20 cellular contexts compared by ENCODE assay signal in the genomic region with DNA sequence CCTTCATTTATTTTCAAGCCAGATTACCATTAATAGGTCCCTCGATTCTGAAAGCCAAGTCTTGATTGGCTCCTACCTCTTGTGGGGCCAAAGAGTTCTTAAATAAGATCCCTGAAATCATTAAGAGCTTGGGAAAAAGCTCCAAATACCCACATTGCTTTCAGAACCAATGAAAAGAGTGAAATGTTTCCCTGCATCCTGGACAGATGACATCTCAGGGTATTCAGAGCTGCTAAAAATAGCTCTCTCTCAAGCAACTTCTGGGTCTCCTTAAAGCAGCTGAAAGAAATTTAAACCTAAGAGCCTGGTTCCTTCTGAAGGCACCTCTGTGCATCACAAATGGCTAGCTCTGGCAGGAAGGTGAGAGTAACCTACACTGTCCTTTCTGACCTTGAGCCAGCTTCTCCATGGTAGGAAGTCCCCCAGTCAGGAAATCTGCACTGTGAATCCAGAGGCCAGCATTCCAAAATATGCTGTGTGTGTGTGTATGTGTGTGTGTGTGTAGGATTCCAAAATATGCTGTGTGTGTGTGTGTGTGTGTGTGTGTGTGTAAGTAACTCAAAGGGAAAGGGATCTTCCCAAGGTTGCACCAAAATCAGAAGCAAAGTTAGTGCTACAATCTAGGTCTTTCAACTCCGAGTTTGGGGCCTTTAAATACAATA. TPM values are rescaled to one million over a fixed set of nuclear protein-coding genes. Genes with fewer than 3 reads are reported as not detected.
A peak's percentile ranks its signal among the peaks of the same experiment; 100 is the strongest.
DNase-seq lines count a peak whose midpoint lies in the region; ATAC-seq and TF ChIP-seq lines count a peak whose summit lies in the region.
"Had no signal": no experiment of that assay in that cellular context is flagged by ENCODE, and none has a peak within 500 bp of the region (broad histone marks: within the 10 kb centered on the region; RNA-seq: fewer than 3 reads in every experiment).

No MANE protein-coding gene starts in this region.

- H3K4me1 Mint-ChIP-seq in GM23338 = peaks cover 11% of the 10 kb centered on the region
- H3K4me1 Mint-ChIP-seq in type B pancreatic cell (ENCODE audit: unreplicated experiment) = peaks cover 6% of the 10 kb centered on the region

- no peak for TF ChIP-seq POLR2A in right lobe of liver (IDR thresholded peaks at IDR 0.05)

- H3K4me3 ChIP-seq in GM23338 (no peak overlapping the region), astrocyte of the spinal cord (ENCODE audit: low read depth, low read length) (no peak overlapping the region), fibroblast of pulmonary artery (replicated peaks; ENCODE audit: low read depth, low read length) (no peak overlapping the region), colonic mucosa (no peak overlapping the region), right lobe of liver (no peak overlapping the region)
- H3K4me3 ChIP-seq: breast epithelium had no signal

- no peaks in the 10 kb centered on the region for H3F3A ChIP-seq in GM23338 (replicated peaks; ENCODE audit: low read depth)

- H3K9me3 Mint-ChIP-seq in GM23338 = no peaks in the 10 kb centered on the region
- no peaks in the 10 kb centered on the region for H3K9me3 Mint-ChIP-seq in type B pancreatic cell
- H3K9me3 Mint-ChIP-seq: activated naive CD4-positive, alpha-beta T cell treated with anti-CD3 and anti-CD28 coated beads, Interleukin-2, amount 50 U/mL, for 72 hours; effector memory CD8-positive, alpha-beta T cell had no signal

- 64% methylated on average over 2 of the region's 2 CpGs for WGBS in right lobe of liver (ENCODE audit: insufficient coverage, low coverage, low lambda C conversion rate, missing lambda C conversion rate)

- no peaks in the 10 kb centered on the region for H3K9me3 ChIP-seq in colonic mucosa
- no peaks in the 10 kb centered on the region for H3K9me3 ChIP-seq in right lobe of liver
- H3K9me3 ChIP-seq: breast epithelium had no signal

- no peaks in the 10 kb centered on the region for H3K36me3 ChIP-seq in GM23338 (ENCODE audit: insufficient read depth)
- H3K36me3 ChIP-seq in colonic mucosa = no peaks in the 10 kb centered on the region
- H3K36me3 ChIP-seq in right lobe of liver = no peaks in the 10 kb centered on the region
- H3K36me3 ChIP-seq: breast epithelium had no signal

- no peaks in the 10 kb centered on the region; the same call in 1 of the 2 replicates for H4K20me1 ChIP-seq in GM23338 (replicated peaks; ENCODE audit: insufficient read depth)

- in situ Hi-C loops in astrocyte of the spinal cord (cut with HindIII; ENCODE audit: low sequenced_read_pairs) = loop anchor here (10.0 kb wide), 1 partner anchor 168 kb away; a partner anchor contains a TSS

- no peak overlapping the region for H3K9ac ChIP-seq in colonic mucosa (ENCODE audit: low read depth in 2 of 2, low read length in 2 of 2)

- ATAC-seq in GM23338 (no peak; the same call in 2 of the 3 replicates), right lobe of liver (no peak), GM21367 (IDR thresholded peaks at IDR 0.05; ENCODE audit: unreplicated experiment) (no peak)
- ATAC-seq: activated naive CD4-positive, alpha-beta T cell treated with anti-CD3 and anti-CD28 coated beads, Interleukin-2, amount 50 U/mL, for 72 hours; effector memory CD8-positive, alpha-beta T cell; HCT116 had no signal

- no peaks in the 10 kb centered on the region for H3K79me2 ChIP-seq in GM23338 (replicated peaks; ENCODE audit: insufficient read depth)

- peaks cover 1% of the 10 kb centered on the region for H3K27me3 Mint-ChIP-seq in GM23338 (ENCODE audit: insufficient read depth, low read depth, poor library complexity)
- no peaks in the 10 kb centered on the region for H3K27me3 Mint-ChIP-seq in type B pancreatic cell
- H3K27me3 Mint-ChIP-seq: B cell; effector memory CD8-positive, alpha-beta T cell had no signal

- H3K36me3 Mint-ChIP-seq in GM23338 (ENCODE audit: low read depth) = no peaks in the 10 kb centered on the region
- H3K36me3 Mint-ChIP-seq in type B pancreatic cell = peaks cover 9% of the 10 kb centered on the region
- H3K36me3 Mint-ChIP-seq: activated naive CD4-positive, alpha-beta T cell treated with anti-CD3 and anti-CD28 coated beads, Interleukin-2, amount 50 U/mL, for 72 hours had no signal

- H3K4me2 ChIP-seq in GM23338 = no peak overlapping the region

- DNase-seq in GM23338 (ENCODE audit: low spot score) (no peak), astrocyte of the spinal cord (ENCODE audit: low read depth, low spot score) (peak; percentile 19), fibroblast of pulmonary artery (ENCODE audit: low read depth) (peak; percentile 37), pons (ENCODE audit: low spot score) (peak; percentile 50), colonic mucosa (no peak), type B pancreatic cell (ENCODE audit: extremely low spot score, unreplicated experiment) (no peak), right lobe of liver (no peak)
- DNase-seq: activated CD4-positive, alpha-beta T cell treated with anti-CD3 and anti-CD28 coated beads, Interleukin-2, amount 50 U/mL, for 48 hours; activated T-cell treated with anti-CD3 and anti-CD28 coated beads, Interleukin-2, amount 50 U/mL, for 48 hours; effector memory CD8-positive, alpha-beta T cell; kidney; MV-4-11; NCI-H510A treated with DMSO at 0.1 percent for 48 hours; small intestine; stimulated activated CD4-positive, alpha-beta T cell treated with anti-CD3 and anti-CD28 coated beads, Interleukin-4, amount 100 ng/mL, for 4 hours had no signal

- H3K9me2 ChIP-seq in GM23338 (ENCODE audit: insufficient read depth) = no peaks in the 10 kb centered on the region

- TF ChIP-seq CTCF in GM23338 (conservative IDR thresholded peaks at IDR 0.05; ENCODE audit: low read depth in 2 of 2) = no peak
- TF ChIP-seq CTCF in astrocyte of the spinal cord (IDR thresholded peaks at IDR 0.05; ENCODE audit: low read depth, low read length) = no peak
- no peak for TF ChIP-seq CTCF in fibroblast of pulmonary artery (IDR thresholded peaks at IDR 0.05; ENCODE audit: low read length, missing control alignments)
- no peak for TF ChIP-seq CTCF in colonic mucosa (IDR thresholded peaks at IDR 0.05)
- no peak for TF ChIP-seq CTCF in type B pancreatic cell (conservative IDR thresholded peaks at IDR 0.05)
- TF ChIP-seq CTCF in right lobe of liver (IDR thresholded peaks at IDR 0.05) = no peak

- no peak overlapping the region for H2AFZ ChIP-seq in GM23338

- intact Hi-C loops in colonic mucosa (cut with DNase I) (no loop called here), right lobe of liver (cut with DNase I) (no loop called here)

- peak overlapping the region; percentile 33; the same call in 1 of the 2 replicates for H3K27ac ChIP-seq in GM23338 (ENCODE audit: low read depth)
- H3K27ac ChIP-seq in colonic mucosa = no peak overlapping the region
- no peak overlapping the region for H3K27ac ChIP-seq in right lobe of liver
- H3K27ac ChIP-seq: breast epithelium had no signal

- H3K27ac Mint-ChIP-seq in GM23338 (0 out of 2 replicates have a peak overlapping the region, but pooled peaks have one; percentile 11), type B pancreatic cell (no peak overlapping the region)
- H3K27ac Mint-ChIP-seq: activated naive CD4-positive, alpha-beta T cell treated with anti-CD3 and anti-CD28 coated beads, Interleukin-2, amount 50 U/mL, for 72 hours; B cell; effector memory CD8-positive, alpha-beta T cell had no signal

- no peaks in the 10 kb centered on the region for H3K27me3 ChIP-seq in GM23338 (ENCODE audit: insufficient read depth)
- H3K27me3 ChIP-seq in colonic mucosa = no peaks in the 10 kb centered on the region
- no peaks in the 10 kb centered on the region for H3K27me3 ChIP-seq in right lobe of liver
- H3K27me3 ChIP-seq: breast epithelium had no signal

- H3K4me3 Mint-ChIP-seq in GM23338 (no peak overlapping the region), type B pancreatic cell (no peak overlapping the region)
- H3K4me3 Mint-ChIP-seq: B cell; effector memory CD8-positive, alpha-beta T cell had no signal

- H3K4me1 ChIP-seq in GM23338 (ENCODE audit: insufficient read depth) (peaks cover 6% of the 10 kb centered on the region), colonic mucosa (no peaks in the 10 kb centered on the region), right lobe of liver (no peaks in the 10 kb centered on the region)
- H3K4me1 ChIP-seq: breast epithelium had no signal

TF ChIP-seq in GM23338, 12 proteins besides CTCF, POLR2A, EP300 and RAD21 (continues in another document):
- TF ChIP-seq EZH2 (IDR thresholded peaks at IDR 0.05; ENCODE audit: low read depth, unreplicated experiment) = no peak
- TF ChIP-seq POLR2AphosphoS5 (IDR thresholded peaks at IDR 0.05; ENCODE audit: low read depth) = no peak
- TF ChIP-seq CREB1 (CRISPR knock-in tag; IDR thresholded peaks at IDR 0.05; ENCODE audit: low read depth) = no peak
- no peak for TF ChIP-seq ZNF114 (CRISPR knock-in tag; IDR thresholded peaks at IDR 0.05)
- no peak for TF ChIP-seq ZNF331 (CRISPR knock-in tag; IDR thresholded peaks at IDR 0.05; ENCODE audit: low read depth)
- TF ChIP-seq, protein P1, sequence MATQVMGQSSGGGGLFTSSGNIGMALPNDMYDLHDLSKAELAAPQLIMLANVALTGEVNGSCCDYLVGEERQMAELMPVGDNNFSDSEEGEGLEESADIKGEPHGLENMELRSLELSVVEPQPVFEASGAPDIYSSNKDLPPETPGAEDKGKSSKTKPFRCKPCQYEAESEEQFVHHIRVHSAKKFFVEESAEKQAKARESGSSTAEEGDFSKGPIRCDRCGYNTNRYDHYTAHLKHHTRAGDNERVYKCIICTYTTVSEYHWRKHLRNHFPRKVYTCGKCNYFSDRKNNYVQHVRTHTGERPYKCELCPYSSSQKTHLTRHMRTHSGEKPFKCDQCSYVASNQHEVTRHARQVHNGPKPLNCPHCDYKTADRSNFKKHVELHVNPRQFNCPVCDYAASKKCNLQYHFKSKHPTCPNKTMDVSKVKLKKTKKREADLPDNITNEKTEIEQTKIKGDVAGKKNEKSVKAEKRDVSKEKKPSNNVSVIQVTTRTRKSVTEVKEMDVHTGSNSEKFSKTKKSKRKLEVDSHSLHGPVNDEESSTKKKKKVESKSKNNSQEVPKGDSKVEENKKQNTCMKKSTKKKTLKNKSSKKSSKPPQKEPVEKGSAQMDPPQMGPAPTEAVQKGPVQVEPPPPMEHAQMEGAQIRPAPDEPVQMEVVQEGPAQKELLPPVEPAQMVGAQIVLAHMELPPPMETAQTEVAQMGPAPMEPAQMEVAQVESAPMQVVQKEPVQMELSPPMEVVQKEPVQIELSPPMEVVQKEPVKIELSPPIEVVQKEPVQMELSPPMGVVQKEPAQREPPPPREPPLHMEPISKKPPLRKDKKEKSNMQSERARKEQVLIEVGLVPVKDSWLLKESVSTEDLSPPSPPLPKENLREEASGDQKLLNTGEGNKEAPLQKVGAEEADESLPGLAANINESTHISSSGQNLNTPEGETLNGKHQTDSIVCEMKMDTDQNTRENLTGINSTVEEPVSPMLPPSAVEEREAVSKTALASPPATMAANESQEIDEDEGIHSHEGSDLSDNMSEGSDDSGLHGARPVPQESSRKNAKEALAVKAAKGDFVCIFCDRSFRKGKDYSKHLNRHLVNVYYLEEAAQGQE (IDR thresholded peaks at IDR 0.05; ENCODE audit: unreplicated experiment) = no peak

RNA-seq across cellular contexts. Expression of a gene that starts 50.1 kb away (rescaled TPM):
- 6.2 and 6.3 TPM in 2 replicates for total RNA-seq in GM23338 (2014; rRNA removed; shearing (Covaris generic))
- 2.0 and 2.1 TPM in 2 replicates for polyA plus RNA-seq in GM23338 (2016; fragmentation: Nextera tagmentation; extraction: Ambion mirVana)
- total RNA-seq in colonic mucosa (1 to 10 TPM; 4.0 to 7.1 TPM), type B pancreatic cell (ENCODE audit: low replicate concordance) (2.9 and 8.5 TPM in 2 replicates), right lobe of liver (1 to 10 TPM in 5 of 6 experiments, under 1 TPM in 1; 0.81 to 5.4 (median 1.6) TPM)

Comparison
In these comparisons a context has a peak if more than half of its experiments do, and no peak if none do; other contexts are left out.
1. DNase-seq: peak in astrocyte of the spinal cord (single experiment), fibroblast of pulmonary artery (single experiment) and pons (single experiment); none in GM23338 (single experiment), colonic mucosa (single experiment), type B pancreatic cell (single experiment) and right lobe of liver (0 of 3).